Comparison of ENCODE assay signal across 8 cellular contexts in genomic region chr5:97181856-97182545, GRCh38. TPM values are rescaled to one million over a fixed set of nuclear protein-coding genes. Genes with fewer than 3 reads are reported as not detected.
DNase-seq lines count a peak whose midpoint lies in the region; ATAC-seq and TF ChIP-seq lines count a peak whose summit lies in the region.

No MANE protein-coding gene starts in this region.

- no peaks in the 10 kb centered on the region for H3K27me3 Mint-ChIP-seq in activated CD4-positive, alpha-beta T cell treated with anti-CD3 and anti-CD28 coated beads for 36 hours
- H3K27me3 Mint-ChIP-seq in activated T-helper 17 cell treated with anti-CD3 and anti-CD28 coated beads, Interleukin-2, amount 50 U/mL, for 72 hours = no peaks in the 10 kb centered on the region

- H3K27ac ChIP-seq in thoracic aorta = peak overlapping the region in 1 of 2 donors; percentile 85

- no peak for TF ChIP-seq CTCF in thoracic aorta (IDR thresholded peaks at IDR 0.05)

- peaks cover 12% of the 10 kb centered on the region for H3K36me3 ChIP-seq in thoracic aorta

- DNase-seq in activated CD4-positive, alpha-beta T cell treated with anti-CD3 and anti-CD28 coated beads for 36 hours = no peak
- no peak for DNase-seq in activated CD4-positive, alpha-beta T cell treated with anti-CD3 and anti-CD28 coated beads, Interleukin-2, amount 50 U/mL, for 4 hours
- DNase-seq in iris pigment epithelial cell (ENCODE audit: low read depth) (peak; percentile 65), thoracic aorta (ENCODE audit: low spot score) (no peak), SKM-1 (lab: John Stamatoyannopoulos, UW; ENCODE audit: unreplicated experiment) (no peak), KG1 (lab: John Stamatoyannopoulos, UW) (no peak)

- peak overlapping the region; percentile 82 for H3K4me3 Mint-ChIP-seq in activated CD4-positive, alpha-beta T cell treated with anti-CD3 and anti-CD28 coated beads for 36 hours
- peak overlapping the region; percentile 89 for H3K4me3 Mint-ChIP-seq in activated T-helper 17 cell treated with anti-CD3 and anti-CD28 coated beads, Interleukin-2, amount 50 U/mL, for 72 hours

- ATAC-seq in activated CD4-positive, alpha-beta T cell treated with anti-CD3 and anti-CD28 coated beads for 36 hours = no peak
- ATAC-seq in activated T-helper 17 cell treated with anti-CD3 and anti-CD28 coated beads, Interleukin-2, amount 50 U/mL, for 72 hours (replicated peaks) = no peak
- no peak for ATAC-seq in thoracic aorta (ENCODE audit: insufficient number of reproducible peaks, low FRiP score, low read depth)
- no peak for ATAC-seq in HG02938 (IDR thresholded peaks at IDR 0.05; ENCODE audit: unreplicated experiment)

- H3K27ac Mint-ChIP-seq in activated CD4-positive, alpha-beta T cell treated with anti-CD3 and anti-CD28 coated beads for 36 hours = peak overlapping the region; percentile 100
- H3K27ac Mint-ChIP-seq in activated T-helper 17 cell treated with anti-CD3 and anti-CD28 coated beads, Interleukin-2, amount 50 U/mL, for 72 hours = peak overlapping the region; percentile 99

- peaks cover 33% of the 10 kb centered on the region for H3K4me1 Mint-ChIP-seq in activated CD4-positive, alpha-beta T cell treated with anti-CD3 and anti-CD28 coated beads for 36 hours
- H3K4me1 Mint-ChIP-seq in activated T-helper 17 cell treated with anti-CD3 and anti-CD28 coated beads, Interleukin-2, amount 50 U/mL, for 72 hours = peaks cover 29% of the 10 kb centered on the region

- H3K4me1 ChIP-seq in thoracic aorta (ENCODE audit: control insufficient read depth in 1 of 2, low read depth in 2 of 2) = peaks cover 14 to 27% of the 10 kb centered on the region in 2 donors

- no peaks in the 10 kb centered on the region for H3K9me3 ChIP-seq in thoracic aorta

- peaks cover 30% of the 10 kb centered on the region for H3K36me3 Mint-ChIP-seq in activated CD4-positive, alpha-beta T cell treated with anti-CD3 and anti-CD28 coated beads for 36 hours (ENCODE audit: low read depth)
- H3K36me3 Mint-ChIP-seq in activated T-helper 17 cell treated with anti-CD3 and anti-CD28 coated beads, Interleukin-2, amount 50 U/mL, for 72 hours (ENCODE audit: low read depth) = peaks cover 58% of the 10 kb centered on the region

- H3K27me3 ChIP-seq in thoracic aorta (replicated peaks; ENCODE audit: insufficient read depth) = no peaks in the 10 kb centered on the region

- peaks cover 4% of the 10 kb centered on the region for H3K9me3 Mint-ChIP-seq in activated CD4-positive, alpha-beta T cell treated with anti-CD3 and anti-CD28 coated beads for 36 hours (ENCODE audit: low read depth)
- peaks cover 3% of the 10 kb centered on the region for H3K9me3 Mint-ChIP-seq in activated T-helper 17 cell treated with anti-CD3 and anti-CD28 coated beads, Interleukin-2, amount 50 U/mL, for 72 hours

- CTCF ChIA-PET in activated CD4-positive, alpha-beta T cell treated with anti-CD3 and anti-CD28 coated beads for 36 hours (lab: Charles Lee) = interaction anchor here (0.6 to 1.0 kb wide), 5 partner anchors 8 to 1588 kb away, joined by 3 to 4 read pairs (median 3); no protein-coding TSS in a partner anchor

- intact Hi-C loops in activated CD4-positive, alpha-beta T cell treated with anti-CD3 and anti-CD28 coated beads for 36 hours (cut with DNase I, micrococcal nuclease) = loop anchor here (2.0 to 10.0 kb wide), 4 partner anchors 520 to 1627 kb away; partner anchors contain the start of genes ARSK (in 1 of the 2), CAST (in 1 of the 2) and SKIC3 (in 1 of the 2)

- H3K4me3 ChIP-seq in thoracic aorta = peak overlapping the region; percentile 97

- POLR2A ChIA-PET in activated CD4-positive, alpha-beta T cell treated with anti-CD3 and anti-CD28 coated beads for 36 hours (lab: Charles Lee) = no interaction called here

RNA-seq across cellular contexts. Expression of gene RIOK2, which starts 1.0 kb away (rescaled TPM):
- total RNA-seq in activated CD4-positive, alpha-beta T cell treated with anti-CD3 and anti-CD28 coated beads for 36 hours = 10 to 100 TPM; 30.9 to 39.2 TPM
- 10 to 100 TPM; 23.2 to 26.5 TPM for total RNA-seq in activated T-helper 17 cell treated with anti-CD3 and anti-CD28 coated beads, Interleukin-2, amount 50 U/mL, for 72 hours
- total RNA-seq in thoracic aorta = 10 to 100 TPM; 10.4 to 33.5 TPM

RNA-seq across cellular contexts. Expression of gene LIX1, which starts 39.6 kb away (rescaled TPM):
- total RNA-seq in activated CD4-positive, alpha-beta T cell treated with anti-CD3 and anti-CD28 coated beads for 36 hours = not detected
- total RNA-seq in activated T-helper 17 cell treated with anti-CD3 and anti-CD28 coated beads, Interleukin-2, amount 50 U/mL, for 72 hours = not detected
- not detected for total RNA-seq in thoracic aorta
